ENCODE assay signal across 29 cellular contexts in genomic region chr2:38104598-38104997, GRCh38.
"Had no signal": no experiment of that assay in that cellular context is flagged by ENCODE, and none has a peak within 500 bp of the region (broad histone marks: within the 10 kb centered on the region; RNA-seq: fewer than 3 reads in every experiment).

No MANE protein-coding gene starts in this region.

- H3K36me3 ChIP-seq: stomach, suprapubic skin, thoracic aorta, thyroid gland, tibial artery, tibial nerve, transverse colon, upper lobe of left lung, upper lobe of right lung, uterus, vagina had no signal

- FAIRE-seq: urothelium cell line had no signal

- H3K27ac ChIP-seq: stomach, suprapubic skin, testis, thoracic aorta, thyroid gland, tibial artery, transverse colon, upper lobe of left lung, upper lobe of right lung, uterus, vagina had no signal

- H3K27me3 Mint-ChIP-seq: type B pancreatic cell had no signal

- H3K4me3 ChIP-seq: stomach, suprapubic skin, testis, thoracic aorta, thyroid gland, tibial artery, tibial nerve, transverse colon, upper lobe of left lung, upper lobe of right lung, uterus, vagina had no signal

- H3K27ac Mint-ChIP-seq: stimulated activated memory B cell treated with anti-CD40 and anti-IgM and Interleukin-4, amounts not matched to agents 10 μg/mL and 1 μg/mL and 100 μg/mL, for 72 hours; stimulated activated naive B cell treated with anti-CD40 and anti-IgM and Interleukin-4, amounts not matched to agents 10 μg/mL and 1 μg/mL and 100 μg/mL, for 72 hours; stimulated activated naive CD8-positive, alpha-beta T cell treated with anti-CD3 and anti-CD28 coated beads, Interleukin-15, amount 100 ng/mL, for 72 hours; stimulated activated naive CD8-positive, alpha-beta T cell treated with anti-CD3 and anti-CD28 coated beads, Interleukin-15, Interleukin-2, amounts not matched to agents 100 ng/mL and 50 ng/mL, for 24 hours had no signal

- DNase-seq: stimulated activated CD4-positive, alpha-beta T cell treated with anti-CD3 and anti-CD28 coated beads, Interleukin-2, amount 100 ng/mL, for 48 hours; stimulated activated CD4-positive, alpha-beta T cell treated with anti-CD3 and anti-CD28 coated beads, Interleukin-4, amount 100 ng/mL, for 1 hour; stimulated activated CD4-positive, alpha-beta T cell treated with anti-CD3 and anti-CD28 coated beads, Interleukin-4, amount 100 ng/mL, for 24 hours; stimulated activated CD4-positive, alpha-beta T cell treated with anti-CD3 and anti-CD28 coated beads, Interleukin-4, amount 100 ng/mL, for 4 hours; stimulated activated CD8-positive, alpha-beta memory T cell treated with anti-CD3 and anti-CD28 coated beads, Interleukin-4, amount 100 ng/mL, for 48 hours; stimulated activated naive B cell treated with anti-CD40 and anti-IgM and Interleukin-4, amounts not matched to agents 10 μg/mL and 1 μg/mL and 100 μg/mL, for 72 hours; stimulated activated naive CD4-positive, alpha-beta T cell; stimulated activated naive CD4-positive, alpha-beta T cell treated with Interleukin-2 at 50 U/mL for 16 hours; stimulated activated naive CD8-positive, alpha-beta T cell treated with anti-CD3 and anti-CD28 coated beads, Interleukin-15, amount 100 ng/mL, for 72 hours; stimulated activated naive CD8-positive, alpha-beta T cell treated with anti-CD3 and anti-CD28 coated beads, Interleukin-15, Interleukin-2, amounts not matched to agents 100 U/mL and 50 U/mL, for 24 hours; stomach; substantia nigra; testis; thyroid gland; tibial artery; transverse colon; trophoblast cell; upper lobe of left lung; upper lobe of right lung; uterus had no signal

- H3K9me3 ChIP-seq: suprapubic skin, testis, thoracic aorta, thyroid gland, transverse colon, upper lobe of left lung, upper lobe of right lung, uterus, vagina had no signal

- ATAC-seq: stimulated activated effector memory CD8-positive, alpha-beta T cell treated with anti-CD3 and anti-CD28 coated beads, Interleukin-12 subunit alpha, Interleukin-12 subunit beta, amount 100 ng/mL, for 72 hours; stimulated activated memory B cell treated with anti-CD40 and anti-IgM and Interleukin-4, amounts not matched to agents 10 μg/mL and 1 μg/mL and 100 μg/mL, for 72 hours; stimulated activated naive B cell treated with anti-CD40 and anti-IgM and Interleukin-4, amounts not matched to agents 10 μg/mL and 1 μg/mL and 100 μg/mL, for 72 hours; stimulated activated naive CD8-positive, alpha-beta T cell treated with anti-CD3 and anti-CD28 coated beads, Interleukin-15, amount 100 ng/mL, for 72 hours; stimulated activated naive CD8-positive, alpha-beta T cell treated with anti-CD3 and anti-CD28 coated beads, Interleukin-15, Interleukin-2, amounts not matched to agents 100 U/mL and 50 U/mL, for 24 hours; upper lobe of right lung had no signal

- H3K36me3 Mint-ChIP-seq: stimulated activated effector memory CD8-positive, alpha-beta T cell treated with anti-CD3 and anti-CD28 coated beads, Interleukin-12 subunit alpha, Interleukin-12 subunit beta, amount 100 ng/mL, for 72 hours; stimulated activated memory B cell treated with anti-CD40 and anti-IgM and Interleukin-4, amounts not matched to agents 10 μg/mL and 1 μg/mL and 100 μg/mL, for 72 hours had no signal

- H3K9me3 Mint-ChIP-seq: stimulated activated effector memory CD8-positive, alpha-beta T cell treated with anti-CD3 and anti-CD28 coated beads, Interleukin-12 subunit alpha, Interleukin-12 subunit beta, amount 100 ng/mL, for 72 hours had no signal

- H3K27me3 ChIP-seq: suprapubic skin, testis, thyroid gland, tibial artery, tibial nerve, transverse colon, upper lobe of left lung, upper lobe of right lung, uterus, vagina had no signal

- H3K4me3 Mint-ChIP-seq: stimulated activated effector memory CD8-positive, alpha-beta T cell treated with anti-CD3 and anti-CD28 coated beads, Interleukin-12 subunit alpha, Interleukin-12 subunit beta, amount 100 ng/mL, for 72 hours; stimulated activated memory B cell treated with anti-CD40 and anti-IgM and Interleukin-4, amounts not matched to agents 10 μg/mL and 1 μg/mL and 100 μg/mL, for 72 hours; stimulated activated naive B cell treated with anti-CD40 and anti-IgM and Interleukin-4, amounts not matched to agents 10 μg/mL and 1 μg/mL and 100 μg/mL, for 72 hours; stimulated activated naive CD8-positive, alpha-beta T cell treated with anti-CD3 and anti-CD28 coated beads, Interleukin-15, amount 100 ng/mL, for 72 hours; stimulated activated naive CD8-positive, alpha-beta T cell treated with anti-CD3 and anti-CD28 coated beads, Interleukin-15, Interleukin-2, amounts not matched to agents 100 ng/mL and 50 ng/mL, for 24 hours had no signal
